Comparison of ENCODE assay signal across 8 cellular contexts in the genomic region with DNA sequence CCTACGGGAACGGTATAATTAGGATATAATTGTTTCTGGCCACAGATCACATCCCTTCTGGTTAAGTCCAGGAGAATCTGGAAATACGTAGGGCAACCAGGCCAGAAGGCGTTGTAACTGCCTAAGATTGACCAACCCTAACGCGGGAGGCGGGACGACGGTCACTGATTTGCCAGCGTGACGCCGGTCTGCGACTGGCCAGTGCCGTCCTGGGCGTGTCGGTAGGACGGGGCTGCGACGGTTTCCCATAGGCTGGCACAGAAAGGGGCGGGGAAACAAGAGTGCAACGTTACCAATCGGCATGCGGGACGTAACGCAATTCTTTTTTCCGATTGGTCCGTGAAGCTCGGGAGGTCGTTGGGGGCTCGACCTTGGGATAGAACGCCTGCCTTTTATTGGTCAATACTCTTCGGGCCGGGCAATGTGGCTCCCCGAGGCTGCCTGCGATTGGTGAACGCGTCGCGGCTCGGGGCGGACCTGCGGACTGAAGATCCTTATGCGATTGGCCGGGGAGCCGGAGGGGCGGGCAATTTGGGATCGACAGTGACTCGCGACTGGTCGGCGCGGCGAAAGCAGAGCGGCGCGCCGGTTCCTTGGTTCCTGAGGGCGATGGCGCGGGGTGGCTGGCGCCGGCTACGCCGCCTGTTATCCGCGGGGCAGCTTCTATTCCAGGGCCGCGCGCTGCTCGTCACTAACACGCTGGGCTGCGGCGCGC. TPM values are rescaled to one million over a fixed set of nuclear protein-coding genes. Genes with fewer than 3 reads are reported as not detected.
DNase-seq lines count a peak whose midpoint lies in the region; ATAC-seq and TF ChIP-seq lines count a peak whose summit lies in the region.

A gene (plus strand): TSS at position 546 of the 715 bp plus-strand sequence. CDS start 64 bp downstream, at position 610.

- no peaks in the 10 kb centered on the region for H3K9me3 ChIP-seq in prostate gland

- under 1% methylated on average over 74 of the region's 74 CpGs for WGBS in prostate gland
- under 1% methylated on average over 74 of the region's 74 CpGs for WGBS in urinary bladder

- peak within 1 kb of the TSS; percentile 93 to 96 for H3K27ac ChIP-seq in prostate gland
- peak within 1 kb of the TSS; percentile 86 for H3K27ac ChIP-seq in urinary bladder (ENCODE audit: low read depth)

- H3K36me3 ChIP-seq in prostate gland (no peaks in the 10 kb centered on the region), urinary bladder (ENCODE audit: insufficient read depth) (no peaks in the 10 kb centered on the region)

- no peak for TF ChIP-seq CTCF in prostate gland (IDR thresholded peaks at IDR 0.05)

- H3K27me3 ChIP-seq in prostate gland (replicated peaks; ENCODE audit: insufficient read depth): no peaks in the 10 kb centered on the region

- TF ChIP-seq POLR2A in GM15510 (IDR thresholded peaks at IDR 0.05; ENCODE audit: borderline replicate concordance, extremely low read depth, insufficient read length) (peak; percentile 70), prostate gland (IDR thresholded peaks at IDR 0.05) (peak; percentile 82)

- H3K4me1 ChIP-seq in prostate gland (replicated peaks): peaks cover 6% of the 10 kb centered on the region
- no peaks in the 10 kb centered on the region for H3K4me1 ChIP-seq in urinary bladder (ENCODE audit: insufficient read depth)

- H3K4me3 ChIP-seq in prostate gland (peak within 1 kb of the TSS; percentile 64 to 71), urinary bladder (ENCODE audit: low read depth, low read length) (peak within 1 kb of the TSS; percentile 61)

- intact Hi-C loops in left ventricle myocardium superior (cut with micrococcal nuclease): no loop called here
- intact Hi-C loops in prostate gland (cut with DNase I): loop anchor here (5.0 kb wide), 1 partner anchor 59 kb away; no protein-coding TSS in a partner anchor

- ATAC-seq in HG02938 (IDR thresholded peaks at IDR 0.05; ENCODE audit: unreplicated experiment): peak; percentile 85
- peak; percentile 94 for ATAC-seq in left ventricle myocardium superior

- peak; percentile 81 to 97 for DNase-seq in NCI-H187 (lab: John Stamatoyannopoulos, UW)
- DNase-seq in T-helper 2 cell: peak; percentile 96 to 100 (median 99)
- peak; percentile 96 to 100 (median 100) for DNase-seq in anterior cingulate cortex (lab: John Stamatoyannopoulos, UW)
- DNase-seq in left ventricle myocardium superior: peak; percentile 100
- peak; percentile 100 for DNase-seq in prostate gland (ENCODE audit: low spot score)

RNA-seq across cellular contexts. Expression of the gene that starts here (rescaled TPM):
- total RNA-seq in left ventricle myocardium superior (9.0 TPM), prostate gland (10 to 100 TPM in 1 of 2 donors, 1 to 10 TPM in 1; 8.5 to 21.1 TPM), urinary bladder (4.2 TPM)
- 22.8 TPM for polyA plus RNA-seq in urinary bladder

Comparison
In these comparisons a context has a peak if more than half of its experiments do, and no peak if none do; other contexts are left out.
1. Peak in every context shown above with its lines: DNase-seq, ATAC-seq, H3K4me3 ChIP-seq and H3K27ac ChIP-seq.